1 cellular context compared by ENCODE assay signal in genomic region chr1:109090100-109090414, GRCh38.
A peak's percentile ranks its signal among the peaks of the same experiment; 100 is the strongest.
TF ChIP-seq lines count a peak whose summit lies in the region.

No MANE protein-coding gene starts in this region.

TF ChIP-seq in HEK293, 187 proteins besides CTCF, POLR2A, EP300 and RAD21:
- 0 out of 2 replicates have a peak, but pooled peaks have one; percentile 32 for TF ChIP-seq BCL11B (tag by site-specific recombination; IDR thresholded peaks at IDR 0.05; ENCODE audit: low read depth)
